27 cellular contexts compared by ENCODE assay signal in genomic region chr7:86243171-86243570, GRCh38.
"Had no signal": no experiment of that assay in that cellular context is flagged by ENCODE, and none has a peak within 500 bp of the region (broad histone marks: within the 10 kb centered on the region; RNA-seq: fewer than 3 reads in every experiment).

No MANE protein-coding gene starts in this region.

- H3K4me3 ChIP-seq: colonic mucosa, coronary artery, dorsolateral prefrontal cortex, esophagus muscularis mucosa, esophagus squamous epithelium, gastrocnemius medialis, gastroesophageal sphincter, heart left ventricle, heart right ventricle had no signal

- FAIRE-seq: colon, endometrium, endothelial cell of umbilical vein, frontal cortex had no signal

- ATAC-seq: effector memory CD8-positive, alpha-beta T cell; esophagus mucosa; foreskin keratinocyte; gastrocnemius medialis; gastroesophageal sphincter; heart left ventricle; heart right ventricle had no signal

- DNase-seq: colonic mucosa; dermis blood vessel endothelial cell; dorsolateral prefrontal cortex; effector CD4-positive, alpha-beta T cell; effector CD8-positive, alpha-beta T cell; effector memory CD4-positive, alpha-beta T cell; effector memory CD8-positive, alpha-beta T cell; endodermal cell; erythroblast; esophagus squamous epithelium; foreskin fibroblast; foreskin keratinocyte; foreskin melanocyte; gastrocnemius medialis; glutamatergic neuron; head of caudate nucleus; heart left ventricle; heart right ventricle had no signal

- H3K9me3 ChIP-seq: colonic mucosa, esophagus muscularis mucosa, esophagus squamous epithelium, gastrocnemius medialis, gastroesophageal sphincter, heart left ventricle, heart right ventricle had no signal

- H3K4me1 ChIP-seq: colonic mucosa, esophagus muscularis mucosa, esophagus squamous epithelium, gastrocnemius medialis, gastroesophageal sphincter, heart left ventricle, heart right ventricle had no signal

- H3K36me3 ChIP-seq: colonic mucosa, esophagus muscularis mucosa, esophagus squamous epithelium, gastrocnemius medialis, gastroesophageal sphincter, heart left ventricle, heart right ventricle had no signal

- H3K27me3 ChIP-seq: colonic mucosa, dorsolateral prefrontal cortex, esophagus muscularis mucosa, esophagus squamous epithelium, foreskin keratinocyte, gastrocnemius medialis, gastroesophageal sphincter, heart left ventricle, heart right ventricle had no signal

- H3K27ac ChIP-seq: colonic mucosa, coronary artery, dorsolateral prefrontal cortex, epithelial cell of prostate, esophagus muscularis mucosa, esophagus squamous epithelium, foreskin keratinocyte, gastrocnemius medialis, gastroesophageal sphincter, heart left ventricle, heart right ventricle had no signal
